12 cellular contexts compared by ENCODE assay signal in genomic region chr2:218985021-218985324, GRCh38. TPM values are rescaled to one million over a fixed set of nuclear protein-coding genes. Genes with fewer than 3 reads are reported as not detected.
DNase-seq lines count a peak whose midpoint lies in the region; ATAC-seq, FAIRE-seq and TF ChIP-seq lines count a peak whose summit lies in the region.
"Had no signal": no experiment of that assay in that cellular context is flagged by ENCODE, and none has a peak within 500 bp of the region (broad histone marks: within the 10 kb centered on the region; RNA-seq: fewer than 3 reads in every experiment).

Gene FEV, minus strand, starts transcription at chr2:218985184. Its CDS starts 109 bp downstream, at chr2:218985075.

- CTCF ChIA-PET in activated CD8-positive, alpha-beta memory T cell treated with anti-CD3 and anti-CD28 coated beads, Interleukin-2, amount 10 ng/mL, durations not matched to agents 7 days and 5 days (lab: Charles Lee), result interaction anchor here (1.2 to 7.1 kb wide), 2 partner anchors 9 to 10 kb away, joined by 4 to 74 read pairs; partner anchors contain the start of gene CRYBA2

- H3K4me3 ChIP-seq in Loucy (ENCODE audit: low read length, poor library complexity, severe bottlenecking), result peak within 1 kb of the TSS; percentile 64
- H3K4me3 ChIP-seq in spleen, result peak within 1 kb of the TSS in 5 of 8 donors; percentile 3 to 37 (median 10)

- ATAC-seq in activated CD8-positive, alpha-beta memory T cell treated with anti-CD3 and anti-CD28 coated beads, Interleukin-2, amount 10 ng/mL, durations not matched to agents 7 days and 5 days, result no peak
- ATAC-seq in GM19395 (IDR thresholded peaks at IDR 0.05; ENCODE audit: unreplicated experiment), result no peak

- no peak for TF ChIP-seq POLR2A in spleen (IDR thresholded peaks at IDR 0.05)

- intact Hi-C loops in spleen (cut with DNase I; ENCODE audit: low total_unique reads), result no loop called here

- H3K4me1 ChIP-seq in Loucy (ENCODE audit: insufficient read depth, low read length, poor library complexity, severe bottlenecking) (peaks cover 4% of the 10 kb centered on the region), spleen (peaks cover 28 to 59% (median 48%) of the 10 kb centered on the region in 6 donors)

- H3K27ac Mint-ChIP-seq in activated CD8-positive, alpha-beta memory T cell treated with anti-CD3 and anti-CD28 coated beads, Interleukin-2, amount 10 ng/mL, durations not matched to agents 7 days and 5 days, result peak within 1 kb of the TSS; percentile 4
- no peak within 1 kb of the TSS for H3K27ac Mint-ChIP-seq in glutamatergic neuron (ENCODE audit: unreplicated experiment)

- H3K27ac ChIP-seq in spleen, result no peak within 1 kb of the TSS
- H3K27ac ChIP-seq: dorsolateral prefrontal cortex had no signal

- peak within 1 kb of the TSS; percentile 73 for H3K4me2 ChIP-seq in Loucy (ENCODE audit: low read depth, low read length, poor library complexity, severe bottlenecking)

- no peaks in the 10 kb centered on the region for H3K9me2 ChIP-seq in Loucy (replicated peaks; ENCODE audit: low read depth, low read length)

- peaks cover 10% of the 10 kb centered on the region for H3K4me1 Mint-ChIP-seq in activated CD8-positive, alpha-beta memory T cell treated with anti-CD3 and anti-CD28 coated beads, Interleukin-2, amount 10 ng/mL, durations not matched to agents 7 days and 5 days
- peaks cover 6% of the 10 kb centered on the region for H3K4me1 Mint-ChIP-seq in glutamatergic neuron (ENCODE audit: low read depth, unreplicated experiment)

- H3K27me3 Mint-ChIP-seq in activated CD8-positive, alpha-beta memory T cell treated with anti-CD3 and anti-CD28 coated beads, Interleukin-2, amount 10 ng/mL, durations not matched to agents 7 days and 5 days, result peaks cover 87% of the 10 kb centered on the region
- peaks cover 42% of the 10 kb centered on the region for H3K27me3 Mint-ChIP-seq in glutamatergic neuron (ENCODE audit: unreplicated experiment)

- H3K27me3 ChIP-seq in Loucy (ENCODE audit: insufficient read depth, low read length, poor library complexity, severe bottlenecking), result no peaks in the 10 kb centered on the region
- peaks cover 19 to 100% (median 97%) of the 10 kb centered on the region in 7 donors for H3K27me3 ChIP-seq in spleen (replicated peaks in 1 of 7)

- DNase-seq in activated CD8-positive, alpha-beta memory T cell treated with anti-CD3 and anti-CD28 coated beads, Interleukin-2, amount 10 ng/mL, durations not matched to agents 7 days and 5 days, result no peak
- no peak for DNase-seq in activated CD8-positive, alpha-beta memory T cell treated with anti-CD3 and anti-CD28 coated beads for 24 hours
- DNase-seq in glutamatergic neuron (no peak), spleen (no peak), urothelium cell line (ENCODE audit: low spot score) (no peak), NCI-H1436 treated with DMSO at 0.1 percent for 48 hours (lab: John Stamatoyannopoulos, UW) (no peak)
- DNase-seq: NCI-H774, occipital lobe, T-helper 9 cell had no signal

- no peaks in the 10 kb centered on the region for H3K79me2 ChIP-seq in Loucy (ENCODE audit: insufficient read depth, low read length)

- no peak within 1 kb of the TSS for H2AFZ ChIP-seq in Loucy (ENCODE audit: low read length)

- H3K9me3 Mint-ChIP-seq in activated CD8-positive, alpha-beta memory T cell treated with anti-CD3 and anti-CD28 coated beads, Interleukin-2, amount 10 ng/mL, durations not matched to agents 7 days and 5 days (ENCODE audit: low read depth), result no peaks in the 10 kb centered on the region
- peaks cover 7% of the 10 kb centered on the region for H3K9me3 Mint-ChIP-seq in glutamatergic neuron (ENCODE audit: unreplicated experiment)

- H3K9ac ChIP-seq in Loucy (ENCODE audit: low read depth, low read length, poor library complexity, severe bottlenecking), result peak within 1 kb of the TSS; percentile 23

- no peaks in the 10 kb centered on the region for H3K9me3 ChIP-seq in Loucy (ENCODE audit: insufficient read depth, low read depth, low read length)
- H3K9me3 ChIP-seq in spleen, result no peaks in the 10 kb centered on the region

- no peaks in the 10 kb centered on the region for H3F3A ChIP-seq in Loucy (ENCODE audit: low read depth)

- H3K36me3 ChIP-seq in Loucy (ENCODE audit: insufficient read depth, low read length) (no peaks in the 10 kb centered on the region), spleen (no peaks in the 10 kb centered on the region)

- no peaks in the 10 kb centered on the region for H3K36me3 Mint-ChIP-seq in activated CD8-positive, alpha-beta memory T cell treated with anti-CD3 and anti-CD28 coated beads, Interleukin-2, amount 10 ng/mL, durations not matched to agents 7 days and 5 days
- no peaks in the 10 kb centered on the region for H3K36me3 Mint-ChIP-seq in glutamatergic neuron (ENCODE audit: unreplicated experiment)

- H3K4me3 Mint-ChIP-seq in activated CD8-positive, alpha-beta memory T cell treated with anti-CD3 and anti-CD28 coated beads, Interleukin-2, amount 10 ng/mL, durations not matched to agents 7 days and 5 days, result no peak within 1 kb of the TSS
- peak within 1 kb of the TSS; percentile 84 for H3K4me3 Mint-ChIP-seq in glutamatergic neuron (ENCODE audit: unreplicated experiment)

- no peak for FAIRE-seq in urothelium cell line (lab: Jason Lieb, UNC)

- no peaks in the 10 kb centered on the region for H4K20me1 ChIP-seq in Loucy (ENCODE audit: insufficient read depth, low read length, poor library complexity, severe bottlenecking)

- TF ChIP-seq CTCF in Loucy (conservative IDR thresholded peaks at IDR 0.05; ENCODE audit: low read length), result no peak
- no peak for TF ChIP-seq CTCF in glutamatergic neuron (IDR thresholded peaks at IDR 0.05; ENCODE audit: partially characterized antibody, unreplicated experiment)
- no peak for TF ChIP-seq CTCF in spleen (IDR thresholded peaks at IDR 0.05 in 8 of 11, conservative IDR thresholded peaks at IDR 0.05 in 3 of 11)

- 1 to 2% (median 1%) methylated on average over 17 to 32 of the region's 32 CpGs for WGBS in spleen, 5 donors

RNA-seq across cellular contexts. Expression of gene FEV, which starts in this region (rescaled TPM):
- total RNA-seq in activated CD8-positive, alpha-beta memory T cell treated with anti-CD3 and anti-CD28 coated beads, Interleukin-2, amount 10 ng/mL, durations not matched to agents 7 days and 5 days, result not detected
- total RNA-seq in glutamatergic neuron (ENCODE audit: unreplicated experiment) (not detected), spleen (not detected)
- not detected for polyA plus RNA-seq in spleen
- total RNA-seq: occipital lobe had no signal
